8 cellular contexts compared by ENCODE assay signal in genomic region chr1:2586154-2587070, GRCh38. TPM values are rescaled to one million over a fixed set of nuclear protein-coding genes. Genes with fewer than 3 reads are reported as not detected.
DNase-seq lines count a peak whose midpoint lies in the region; ATAC-seq and TF ChIP-seq lines count a peak whose summit lies in the region.

TSS of gene PRXL2B (plus strand) at chr1:2586777. CDS start at chr1:2586886, 109 bp downstream.

- H3K4me1 ChIP-seq in BLaER1 (peaks cover 68% of the 10 kb centered on the region), colonic mucosa (peaks cover 12% of the 10 kb centered on the region)

- no peaks in the 10 kb centered on the region for H3K27me3 Mint-ChIP-seq in activated CD4-positive, alpha-beta T cell treated with anti-CD3 and anti-CD28 coated beads, Interleukin-2, amount 10 ng/mL, durations not matched to agents 24 days and 14 days

- H3K27ac Mint-ChIP-seq in activated CD4-positive, alpha-beta T cell treated with anti-CD3 and anti-CD28 coated beads, Interleukin-2, amount 10 ng/mL, durations not matched to agents 24 days and 14 days = peak within 1 kb of the TSS; percentile 95

- peaks cover 20% of the 10 kb centered on the region for H4K20me1 ChIP-seq in BLaER1

- H3K36me3 ChIP-seq in BLaER1 = peaks cover 9% of the 10 kb centered on the region
- H3K36me3 ChIP-seq in colonic mucosa = no peaks in the 10 kb centered on the region

- ATAC-seq in GM19324 (IDR thresholded peaks at IDR 0.05; ENCODE audit: low FRiP score, unreplicated experiment) (peak; percentile 82), HG03460 (IDR thresholded peaks at IDR 0.05; ENCODE audit: unreplicated experiment) (peak; percentile 62)

- peaks cover 3% of the 10 kb centered on the region for H3K9me3 Mint-ChIP-seq in activated CD4-positive, alpha-beta T cell treated with anti-CD3 and anti-CD28 coated beads, Interleukin-2, amount 10 ng/mL, durations not matched to agents 24 days and 14 days

- no peak for TF ChIP-seq CTCF in colonic mucosa (IDR thresholded peaks at IDR 0.05)

- DNase-seq in NCI-H69 (lab: John Stamatoyannopoulos, UW) (peak; percentile 94), colonic mucosa (peak; percentile 99), kidney tubule cell (ENCODE audit: low spot score) (peak; percentile 99)
- peak; percentile 100 for DNase-seq in activated CD4-positive, alpha-beta T cell treated with anti-CD3 and anti-CD28 coated beads, Interleukin-2, amount 10 ng/mL, durations not matched to agents 24 days and 14 days
- peak; percentile 93 to 97 for DNase-seq in stimulated activated CD4-positive, alpha-beta T cell treated with anti-CD3 and anti-CD28 coated beads, Interleukin-1b, Interleukin-23, amount 100 ng/mL, for 1 hour (ENCODE audit: low read depth in 2 of 2)

- H3K36me3 Mint-ChIP-seq in activated CD4-positive, alpha-beta T cell treated with anti-CD3 and anti-CD28 coated beads, Interleukin-2, amount 10 ng/mL, durations not matched to agents 24 days and 14 days (ENCODE audit: low read depth) = peaks cover 15% of the 10 kb centered on the region

- H3K9ac ChIP-seq in BLaER1 (peak within 1 kb of the TSS; percentile 88), colonic mucosa (ENCODE audit: low read depth in 2 of 2, low read length in 2 of 2) (peak within 1 kb of the TSS; percentile 96 to 97)

- H3K27ac ChIP-seq in BLaER1 (peak within 1 kb of the TSS; percentile 98), colonic mucosa (peak within 1 kb of the TSS; percentile 98)

- peak within 1 kb of the TSS; percentile 77 for H3K4me3 ChIP-seq in BLaER1
- peak within 1 kb of the TSS; percentile 88 for H3K4me3 ChIP-seq in colonic mucosa

- peaks cover 3% of the 10 kb centered on the region; the same call in 1 of the 2 replicates for H3K27me3 ChIP-seq in BLaER1
- H3K27me3 ChIP-seq in colonic mucosa = no peaks in the 10 kb centered on the region

- peak within 1 kb of the TSS; percentile 99 for H3K4me2 ChIP-seq in BLaER1

- intact Hi-C loops in activated CD4-positive, alpha-beta T cell treated with anti-CD3 and anti-CD28 coated beads, Interleukin-2, amount 10 ng/mL, durations not matched to agents 24 days and 14 days (cut with micrococcal nuclease) = loop anchor here (1.0 to 10.0 kb wide), 6 partner anchors 38 to 669 kb away; partner anchors contain the start of genes CALML6, PANK4, PEX10 and TMEM52
- intact Hi-C loops in colonic mucosa (cut with DNase I) = no loop called here

- peaks cover 36% of the 10 kb centered on the region for H3K4me1 Mint-ChIP-seq in activated CD4-positive, alpha-beta T cell treated with anti-CD3 and anti-CD28 coated beads, Interleukin-2, amount 10 ng/mL, durations not matched to agents 24 days and 14 days

- H3K4me3 Mint-ChIP-seq in activated CD4-positive, alpha-beta T cell treated with anti-CD3 and anti-CD28 coated beads, Interleukin-2, amount 10 ng/mL, durations not matched to agents 24 days and 14 days = peak within 1 kb of the TSS; percentile 93

- H3K9me3 ChIP-seq in BLaER1 (no peaks in the 10 kb centered on the region), colonic mucosa (no peaks in the 10 kb centered on the region)

RNA-seq across cellular contexts. Expression of gene PRXL2B, which starts in this region (rescaled TPM):
- 42.3 and 43.5 TPM in 2 replicates for total RNA-seq in activated CD4-positive, alpha-beta T cell treated with anti-CD3 and anti-CD28 coated beads, Interleukin-2, amount 10 ng/mL, durations not matched to agents 24 days and 14 days
- total RNA-seq in colonic mucosa = 100 to 1,000 TPM; 105 to 120 TPM

Comparison
In these comparisons a context has a peak if more than half of its experiments do, and no peak if none do; other contexts are left out.
1. Peak in every context shown above with its lines: DNase-seq, ATAC-seq, H3K4me3 ChIP-seq and H3K27ac ChIP-seq.